13 cellular contexts compared by ENCODE assay signal in the genomic region with DNA sequence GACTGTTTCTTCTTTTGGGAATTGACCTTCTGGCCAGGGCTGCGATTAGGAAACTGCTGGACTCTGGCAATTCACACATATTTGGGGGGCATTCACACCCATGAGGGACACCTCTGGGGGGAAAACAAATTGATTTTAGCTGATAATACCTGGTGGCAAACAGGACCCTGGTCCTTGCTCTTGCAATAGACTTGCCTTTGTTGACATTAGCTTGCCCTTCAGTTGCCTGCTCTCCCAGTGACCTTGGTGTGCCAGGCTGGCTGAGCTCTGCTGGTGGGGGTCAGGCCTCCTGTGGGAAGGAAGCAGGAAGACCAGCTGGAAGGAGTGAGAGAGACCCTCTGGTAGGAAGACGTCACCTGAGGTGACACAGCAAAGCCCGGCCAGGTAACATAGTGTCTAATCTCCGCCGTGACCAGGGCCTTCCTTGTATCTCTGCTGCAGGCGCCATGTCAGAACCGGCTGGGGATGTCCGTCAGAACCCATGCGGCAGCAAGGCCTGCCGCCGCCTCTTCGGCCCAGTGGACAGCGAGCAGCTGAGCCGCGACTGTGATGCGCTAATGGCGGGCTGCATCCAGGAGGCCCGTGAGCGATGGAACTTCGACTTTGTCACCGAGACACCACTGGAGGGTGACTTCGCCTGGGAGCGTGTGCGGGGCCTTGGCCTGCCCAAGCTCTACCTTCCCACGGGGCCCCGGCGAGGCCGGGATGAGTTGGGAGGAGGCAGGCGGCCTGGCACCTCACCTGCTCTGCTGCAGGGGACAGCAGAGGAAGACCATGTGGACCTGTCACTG. TPM values are rescaled to one million over a fixed set of nuclear protein-coding genes. Genes with fewer than 3 reads are reported as not detected.
DNase-seq lines count a peak whose midpoint lies in the region; ATAC-seq, FAIRE-seq and TF ChIP-seq lines count a peak whose summit lies in the region.
"Had no signal": no experiment of that assay in that cellular context is flagged by ENCODE, and none has a peak within 500 bp of the region (broad histone marks: within the 10 kb centered on the region; RNA-seq: fewer than 3 reads in every experiment).

No MANE protein-coding gene starts in this region.

- H3K27me3 ChIP-seq in CD4-positive, alpha-beta T cell (ENCODE audit: control insufficient read depth, insufficient read depth, low read length), result no peaks in the 10 kb centered on the region
- H3K27me3 ChIP-seq in GM23338 (ENCODE audit: insufficient read depth) (peaks cover 22% of the 10 kb centered on the region), GM12878 (replicated peaks in 1 of 2; ENCODE audit: control insufficient read depth in 2 of 2, insufficient read depth in 2 of 2, low read length in 1 of 2) (no peaks in the 10 kb centered on the region), spleen (replicated peaks in 1 of 7) (peaks cover 0 to 12% (median 0%) of the 10 kb centered on the region in 7 donors)
- H3K27me3 ChIP-seq: transverse colon had no signal

- H2AFZ ChIP-seq in GM23338 (no peak overlapping the region), GM12878 (ENCODE audit: control insufficient read depth, low read depth, low read length) (no peak overlapping the region)

- H3K4me1 Mint-ChIP-seq in CD4-positive, alpha-beta T cell (ENCODE audit: low read depth), result peaks cover 27% of the 10 kb centered on the region
- H3K4me1 Mint-ChIP-seq in GM23338, result peaks cover 16% of the 10 kb centered on the region
- peaks cover 31% of the 10 kb centered on the region for H3K4me1 Mint-ChIP-seq in nephron progenitor cell

- peaks cover 33% of the 10 kb centered on the region for H3K79me2 ChIP-seq in GM23338 (replicated peaks; ENCODE audit: insufficient read depth)
- H3K79me2 ChIP-seq in GM12878 (ENCODE audit: control insufficient read depth, insufficient read depth, low read length), result peaks cover 59% of the 10 kb centered on the region

- CTCF ChIA-PET in CD4-positive, alpha-beta T cell (lab: Charles Lee), result interaction anchor here (2.3 to 4.0 kb wide), 2 partner anchors 69 to 75 kb away, joined by 11 to 22 read pairs; no protein-coding TSS in a partner anchor
- CTCF ChIA-PET in GM12878 (lab: Yijun Ruan, JAX), result interaction anchor here (0.7 to 10.7 kb wide), 10 partner anchors 8 to 86 kb away, joined by 3 to 146 read pairs (median 12); no protein-coding TSS in a partner anchor

- H3K36me3 Mint-ChIP-seq in CD4-positive, alpha-beta T cell (ENCODE audit: low read depth), result peaks cover 5% of the 10 kb centered on the region
- H3K36me3 Mint-ChIP-seq in GM23338 (ENCODE audit: low read depth) (peaks cover 38% of the 10 kb centered on the region), nephron progenitor cell (ENCODE audit: low read depth) (peaks cover 42% of the 10 kb centered on the region)

- H3K36me3 ChIP-seq in GM23338 (ENCODE audit: insufficient read depth), result peaks cover 17% of the 10 kb centered on the region; the same call in 1 of the 2 replicates
- peaks cover 31 to 38% of the 10 kb centered on the region in 2 experiments for H3K36me3 ChIP-seq in GM12878 (ENCODE audit: control insufficient read depth in 2 of 2, insufficient read depth in 2 of 2, low read length in 1 of 2)
- H3K36me3 ChIP-seq in spleen, result peaks cover 0 to 55% (median 16%) of the 10 kb centered on the region in 6 donors

- H3K4me3 ChIP-seq in GM23338 (no peak overlapping the region), GM12878 (peak overlapping the region; percentile 44), spleen (no peak overlapping the region)
- H3K4me3 ChIP-seq: transverse colon had no signal

- no peaks in the 10 kb centered on the region for H3F3A ChIP-seq in GM23338 (replicated peaks; ENCODE audit: low read depth)

- TF ChIP-seq EP300 in GM12878 (IDR thresholded peaks at IDR 0.05; ENCODE audit: borderline replicate concordance in 1 of 2, control insufficient read depth in 1 of 2, low read depth in 2 of 2, low read length in 2 of 2), result no peak

- no peaks in the 10 kb centered on the region for H3K9me3 ChIP-seq in CD4-positive, alpha-beta T cell (ENCODE audit: control insufficient read depth, low read length)
- H3K9me3 ChIP-seq in GM12878 (replicated peaks; ENCODE audit: control insufficient read depth, insufficient read depth, low read length) (no peaks in the 10 kb centered on the region; the same call in 2 of the 3 replicates), spleen (no peaks in the 10 kb centered on the region)
- H3K9me3 ChIP-seq: transverse colon had no signal

- H3K9me2 ChIP-seq in GM23338 (ENCODE audit: insufficient read depth), result no peaks in the 10 kb centered on the region

- peak overlapping the region; percentile 88 for H3K27ac Mint-ChIP-seq in CD4-positive, alpha-beta T cell
- H3K27ac Mint-ChIP-seq in GM23338 (peak overlapping the region; percentile 77), nephron progenitor cell (peak overlapping the region; percentile 36)
- H3K27ac Mint-ChIP-seq: nephron had no signal

- ATAC-seq in CD4-positive, alpha-beta T cell (ENCODE audit: poor library complexity), result no peak
- ATAC-seq in GM23338, result no peak
- ATAC-seq in GM12878, result no peak
- ATAC-seq in left colon, result no peak

- no peak for TF ChIP-seq CTCF in CD4-positive, alpha-beta T cell (IDR thresholded peaks at IDR 0.05)
- no peak for TF ChIP-seq CTCF in GM23338 (conservative IDR thresholded peaks at IDR 0.05; ENCODE audit: low read depth in 2 of 2)
- TF ChIP-seq CTCF in GM12878 (IDR thresholded peaks at IDR 0.05 in 2 of 3, conservative IDR thresholded peaks at IDR 0.05 in 1 of 3; ENCODE audit: control insufficient read depth in 2 of 3, extremely low read depth in 1 of 3, insufficient read depth in 1 of 3, low read depth in 3 of 3, low read length in 3 of 3), result no peak
- TF ChIP-seq CTCF in nephron progenitor cell (IDR thresholded peaks at IDR 0.05), result no peak
- TF ChIP-seq CTCF in spleen (IDR thresholded peaks at IDR 0.05 in 8 of 11, conservative IDR thresholded peaks at IDR 0.05 in 3 of 11), result no peak

- TF ChIP-seq RAD21 in GM12878 (IDR thresholded peaks at IDR 0.05; ENCODE audit: insufficient read depth, low read depth, low read length), result no peak

- intact Hi-C loops in CD4-positive, alpha-beta T cell (cut with DNase I, micrococcal nuclease), result loop anchor here (5.0 to 10.0 kb wide), 3 partner anchors 139 to 382 kb away; a partner anchor contains a TSS
- intact Hi-C loops in GM12878 (cut with micrococcal nuclease; ENCODE audit: unreplicated experiment), result loop anchor here (2.0 to 5.0 kb wide), 4 partner anchors 43 to 262 kb away; a partner anchor contains a TSS
- intact Hi-C loops in left colon (cut with DNase I, micrococcal nuclease), result loop anchor here (5.0 kb wide), 1 partner anchor 62 kb away; no protein-coding TSS in a partner anchor
- intact Hi-C loops in spleen (cut with DNase I; ENCODE audit: low total_unique reads), result loop anchor here (2.0 kb wide), 1 partner anchor 61 kb away; no protein-coding TSS in a partner anchor

- no peaks in the 10 kb centered on the region; the same call in none of the 2 replicates for H4K20me1 ChIP-seq in GM23338 (replicated peaks; ENCODE audit: insufficient read depth)
- peaks cover 15% of the 10 kb centered on the region for H4K20me1 ChIP-seq in GM12878 (ENCODE audit: control insufficient read depth, insufficient read depth)

- RAD21 ChIA-PET in GM12878 (lab: Charles Lee; ENCODE audit: unreplicated experiment), result interaction anchor here (1.1 to 10.6 kb wide), 7 partner anchors 18 to 72 kb away, joined by 3 to 195 read pairs (median 19); no protein-coding TSS in a partner anchor

- POLR2A ChIA-PET in CD4-positive, alpha-beta T cell (lab: Charles Lee), result no interaction called here
- POLR2A ChIA-PET in GM12878 (lab: Charles Lee), result interaction anchor here (1.3 to 13.6 kb wide), 7 partner anchors 18 to 77 kb away, joined by 3 to 243 read pairs (median 6); no protein-coding TSS in a partner anchor

- FAIRE-seq in GM12878 (lab: Jason Lieb, UNC), result no peak
- FAIRE-seq: H54 had no signal

- H3K4me1 ChIP-seq in GM23338 (ENCODE audit: insufficient read depth) (peaks cover 17% of the 10 kb centered on the region), GM12878 (ENCODE audit: control insufficient read depth, insufficient read depth, low read length) (peaks cover 36% of the 10 kb centered on the region), spleen (peaks cover 28 to 80% (median 70%) of the 10 kb centered on the region in 6 donors)

- peak overlapping the region; percentile 26 for H3K27ac ChIP-seq in CD4-positive, alpha-beta T cell (ENCODE audit: low read depth, low read length)
- H3K27ac ChIP-seq in GM23338 (ENCODE audit: low read depth) (no peak overlapping the region), GM12878 (ENCODE audit: control insufficient read depth, insufficient read depth) (peak overlapping the region; percentile 66), spleen (peak overlapping the region in 4 of 8 donors; percentile 55 to 77 (median 62))

- DNase-seq in CD4-positive, alpha-beta T cell, result no peak
- DNase-seq in GM23338 (ENCODE audit: low spot score) (no peak), GM12878 (ENCODE audit: low read depth, low spot score) (no peak), nephron progenitor cell (no peak), medulla oblongata (ENCODE audit: extremely low spot score) (no peak), left colon (no peak), spleen (no peak)
- DNase-seq: effector CD4-positive, alpha-beta T cell; NCI-H1048; NCI-H774; transverse colon had no signal

- H3K27me3 Mint-ChIP-seq in CD4-positive, alpha-beta T cell, result peaks cover 11% of the 10 kb centered on the region
- H3K27me3 Mint-ChIP-seq in GM23338 (ENCODE audit: insufficient read depth, low read depth, poor library complexity), result peaks cover 29% of the 10 kb centered on the region
- H3K27me3 Mint-ChIP-seq in nephron progenitor cell (ENCODE audit: low read depth, poor library complexity), result peaks cover 15% of the 10 kb centered on the region

- no TSS peak for BruUV-seq in GM12878 (replicated peaks; lab: Mats Ljungman, UMichigan)

- SMC1A ChIA-PET in GM12878 (lab: Charles Lee; ENCODE audit: uncharacterized antibody, unreplicated experiment), result interaction anchor here (0.7 to 12.0 kb wide), 11 partner anchors 12 to 260 kb away, joined by 3 to 199 read pairs (median 5); no protein-coding TSS in a partner anchor

- TF ChIP-seq POLR2A in GM12878 (IDR thresholded peaks at IDR 0.05; ENCODE audit: low read depth, low read length), result peak; percentile 78
- no peak for TF ChIP-seq POLR2A in spleen (IDR thresholded peaks at IDR 0.05)

- in situ Hi-C loops in GM12878 (cut with MboI), result loop anchor here (5.0 kb wide), 1 partner anchor 62 kb away; no protein-coding TSS in a partner anchor

- H3K4me2 ChIP-seq in GM23338 (no peak overlapping the region), GM12878 (ENCODE audit: control insufficient read depth, insufficient read depth) (peak overlapping the region; percentile 67)

- no peaks in the 10 kb centered on the region for H3K9me3 Mint-ChIP-seq in CD4-positive, alpha-beta T cell
- H3K9me3 Mint-ChIP-seq in GM23338 (no peaks in the 10 kb centered on the region), nephron progenitor cell (no peaks in the 10 kb centered on the region)
- H3K9me3 Mint-ChIP-seq: nephron had no signal

- 0 out of 2 replicates have a peak overlapping the region, but pooled peaks have one; percentile 1 for H3K9ac ChIP-seq in GM12878 (ENCODE audit: control insufficient read depth, insufficient read depth, low read length)

- H3K4me3 Mint-ChIP-seq in CD4-positive, alpha-beta T cell, result no peak overlapping the region
- H3K4me3 Mint-ChIP-seq in GM23338, result no peak overlapping the region
- no peak overlapping the region for H3K4me3 Mint-ChIP-seq in nephron progenitor cell

- WGBS in GM12878 (ENCODE audit: insufficient coverage, insufficient replicate concordance, low lambda C conversion rate, missing lambda C conversion rate), result 92% methylated on average over 28 of the region's 29 CpGs
- 91 to 97% (median 95%) methylated on average over 10 to 29 of the region's 29 CpGs for WGBS in spleen, 5 donors

RNA-seq across cellular contexts. Expression of a gene that starts 5.3 kb away (rescaled TPM):
- 10 to 100 TPM; 98.3 to 98.6 TPM for total RNA-seq in CD4-positive, alpha-beta T cell
- 44.4 and 45.6 TPM in 2 replicates for total RNA-seq in GM23338 (2014; rRNA removed; shearing (Covaris generic))
- polyA plus RNA-seq in GM23338 (2016; fragmentation: Nextera tagmentation; extraction: Ambion mirVana) (31.5 and 34.0 TPM in 2 replicates), GM12878 (2011; rRNA removed) (103 and 200 TPM in 2 replicates), GM12878 (2014; fragmentation: Illumina TruSeq; extraction: Trizol) (154 and 232 TPM in 2 replicates), GM12878 (2014; fragmentation: Nextera tagmentation; extraction: Ambion mirVana) (10 to 100 TPM; 25.2 to 48.4 TPM), GM12878 (2014; rRNA removed) (330 and 358 TPM in 2 replicates), GM12878 (2016; fragmentation: Nextera tagmentation; extraction: Ambion mirVana) (100 to 1,000 TPM; 604 to 637 TPM), spleen (10 to 100 TPM; 10.7 to 18.4 (median 11.9) TPM)
- total RNA-seq in GM12878 (2013; cell fraction: nucleolus; rRNA removed), result 98.4 and 111 TPM in 2 replicates
- total RNA-seq in GM12878 (2014; rRNA removed) (186 and 198 TPM in 2 replicates), GM12878 (2014; rRNA removed; fragmentation: Illumina TruSeq; extraction: Trizol) (139 and 144 TPM in 2 replicates), GM12878 (2021) (315 and 321 TPM in 2 replicates), left colon (100 to 1,000 TPM; 264 to 383 TPM), spleen (10 to 100 TPM; 26.5 to 58.5 (median 32.8) TPM)
- 50.2 TPM for polyA plus RNA-seq in GM12878 (2011; ENCODE audit: low read depth)
- 275 and 303 TPM in 2 replicates for polyA plus RNA-seq in GM12878 (2011; cell fraction: cytosol; rRNA removed)
- polyA plus RNA-seq in GM12878 (2011; cell fraction: nucleus; rRNA removed), result 252 and 284 TPM in 2 replicates
- 129 and 156 TPM in 2 replicates for polyA plus RNA-seq in GM12878 (2012)
- polyA minus RNA-seq in GM12878 (2011; rRNA and poly(A)+ RNA removed), result 81.2 and 140 TPM in 2 replicates
- polyA minus RNA-seq in GM12878 (2011; cell fraction: cytosol; rRNA and poly(A)+ RNA removed), result 55.9 and 57.9 TPM in 2 replicates
- polyA minus RNA-seq in GM12878 (2011; cell fraction: nucleus; rRNA and poly(A)+ RNA removed), result 58.8 and 96.6 TPM in 2 replicates

RNA-seq across cellular contexts. Expression of a gene that starts 13.8 kb away (rescaled TPM):
- under 1 TPM; 0.22 TPM for total RNA-seq in CD4-positive, alpha-beta T cell
- total RNA-seq in GM23338 (2014; rRNA removed; shearing (Covaris generic)), result not detected in 2 replicates
- polyA plus RNA-seq in GM23338 (2016; fragmentation: Nextera tagmentation; extraction: Ambion mirVana) (not detected in 2 replicates), GM12878 (2011; rRNA removed) (0.05 TPM in 1 of 2 replicates, not detected in the other), GM12878 (2014; fragmentation: Illumina TruSeq; extraction: Trizol) (0.01 TPM in 1 of 2 replicates, not detected in the other), GM12878 (2014; fragmentation: Nextera tagmentation; extraction: Ambion mirVana) (under 1 TPM in 1 of 2 experiments, not detected in 1; 0.02 TPM), GM12878 (2014; rRNA removed) (0.01 and 0.05 TPM in 2 replicates), GM12878 (2016; fragmentation: Nextera tagmentation; extraction: Ambion mirVana) (under 1 TPM; 0.05 to 0.08 TPM), spleen (under 1 TPM; 0.06 to 0.26 (median 0.24) TPM)
- 0.23 TPM in 1 of 2 replicates, not detected in the other for total RNA-seq in GM12878 (2013; cell fraction: nucleolus; rRNA removed)
- total RNA-seq in GM12878 (2014; rRNA removed) (0.06 TPM in 1 of 2 replicates, not detected in the other), GM12878 (2014; rRNA removed; fragmentation: Illumina TruSeq; extraction: Trizol) (not detected in 2 replicates), GM12878 (2021) (0.05 TPM in 1 of 2 replicates, not detected in the other), left colon (under 1 TPM; 0.09 to 0.42 TPM), spleen (1 to 10 TPM in 5 of 7 donors, under 1 TPM in 2; 0.54 to 3.5 (median 1.3) TPM)
- not detected for polyA plus RNA-seq in GM12878 (2011; ENCODE audit: low read depth)
- polyA plus RNA-seq in GM12878 (2011; cell fraction: cytosol; rRNA removed), result 0.05 and 0.06 TPM in 2 replicates
- polyA plus RNA-seq in GM12878 (2011; cell fraction: nucleus; rRNA removed), result 0.24 and 0.26 TPM in 2 replicates
- polyA plus RNA-seq in GM12878 (2012), result 0.03 and 0.05 TPM in 2 replicates
- 0.05 TPM in 1 of 2 replicates, not detected in the other for polyA minus RNA-seq in GM12878 (2011; rRNA and poly(A)+ RNA removed)
- not detected in 2 replicates for polyA minus RNA-seq in GM12878 (2011; cell fraction: cytosol; rRNA and poly(A)+ RNA removed)
- polyA minus RNA-seq in GM12878 (2011; cell fraction: nucleus; rRNA and poly(A)+ RNA removed), result not detected in 2 replicates

Comparison
In these comparisons a context has a peak if more than half of its experiments do, and no peak if none do; other contexts are left out.
1. H3K27ac Mint-ChIP-seq: peak in every context shown above with its lines; median percentile 88 in CD4-positive, alpha-beta T cell; 77 in GM23338; 36 in nephron progenitor cell.